8 cellular contexts compared by ENCODE assay signal in genomic region chr6:13383280-13384163, GRCh38. TPM values are rescaled to one million over a fixed set of nuclear protein-coding genes. Genes with fewer than 3 reads are reported as not detected.
DNase-seq lines count a peak whose midpoint lies in the region; ATAC-seq and TF ChIP-seq lines count a peak whose summit lies in the region.

No MANE protein-coding gene starts in this region.

- no peak overlapping the region for H3K4me3 Mint-ChIP-seq in CD14-positive monocyte

- intact Hi-C loops in CD14-positive monocyte (cut with micrococcal nuclease): no loop called here
- intact Hi-C loops in left ventricle myocardium inferior (cut with micrococcal nuclease): no loop called here

- H3K27ac ChIP-seq in left ventricle myocardium inferior (replicated peaks): no peak overlapping the region

- H3K36me3 ChIP-seq in left ventricle myocardium inferior: no peaks in the 10 kb centered on the region

- H3K27me3 Mint-ChIP-seq in CD14-positive monocyte (ENCODE audit: low read depth in 3 of 3): peaks cover 0 to 1% (median 0%) of the 10 kb centered on the region in 3 donors

- H3K36me3 Mint-ChIP-seq in CD14-positive monocyte: peaks cover 6 to 7% of the 10 kb centered on the region in 2 donors

- H3K4me1 Mint-ChIP-seq in CD14-positive monocyte: peaks cover 28% of the 10 kb centered on the region

- H3K4me1 ChIP-seq in left ventricle myocardium inferior: peaks cover 59% of the 10 kb centered on the region

- H3K9me3 ChIP-seq in left ventricle myocardium inferior (replicated peaks): no peaks in the 10 kb centered on the region

- no peak for DNase-seq in CD14-positive monocyte (ENCODE audit: low spot score)
- DNase-seq in RPMI8226: peak; percentile 50
- no peak for DNase-seq in left ventricle myocardium inferior
- DNase-seq in retina: no peak
- DNase-seq in midbrain (lab: John Stamatoyannopoulos, UW): no peak
- DNase-seq in SIG-M5 (lab: John Stamatoyannopoulos, UW): no peak

- peak; percentile 96 for ATAC-seq in GM19025 (IDR thresholded peaks at IDR 0.05; ENCODE audit: low read depth, unreplicated experiment)
- peak; percentile 90 for ATAC-seq in HG03103 (IDR thresholded peaks at IDR 0.05; ENCODE audit: low read depth, unreplicated experiment)

- no peak overlapping the region for H3K4me3 ChIP-seq in left ventricle myocardium inferior

- H3K27me3 ChIP-seq in left ventricle myocardium inferior (ENCODE audit: low read depth): no peaks in the 10 kb centered on the region

- peak overlapping the region; percentile 75 to 90 (median 87) for H3K27ac Mint-ChIP-seq in CD14-positive monocyte

- peaks cover 0 to 10% (median 3%) of the 10 kb centered on the region in 7 donors for H3K9me3 Mint-ChIP-seq in CD14-positive monocyte

- TF ChIP-seq CTCF in CD14-positive monocyte (IDR thresholded peaks at IDR 0.05) (peak; percentile 54), left ventricle myocardium inferior (IDR thresholded peaks at IDR 0.05; ENCODE audit: borderline replicate concordance) (peak; percentile 44)

RNA-seq across cellular contexts. Expression of gene TBC1D7, which starts 55.2 kb away (rescaled TPM):
- 10 to 100 TPM; 34.3 TPM for polyA plus RNA-seq in CD14-positive monocyte
- total RNA-seq in left ventricle myocardium inferior: 40.2 TPM
